ENCODE assay signal across 21 cellular contexts in genomic region chr7:108463613-108464012, GRCh38. TPM values are rescaled to one million over a fixed set of nuclear protein-coding genes. Genes with fewer than 3 reads are reported as not detected.
DNase-seq lines count a peak whose midpoint lies in the region; ATAC-seq and TF ChIP-seq lines count a peak whose summit lies in the region.
"Had no signal": no experiment of that assay in that cellular context is flagged by ENCODE, and none has a peak within 500 bp of the region (broad histone marks: within the 10 kb centered on the region; RNA-seq: fewer than 3 reads in every experiment).

No MANE protein-coding gene starts in this region.

- no peaks in the 10 kb centered on the region for H3K9me3 Mint-ChIP-seq in activated naive CD4-positive, alpha-beta T cell treated with anti-CD3 and anti-CD28 coated beads, Interleukin-2, amount 50 U/mL, for 72 hours
- H3K9me3 Mint-ChIP-seq in naive thymus-derived CD4-positive, alpha-beta T cell = peaks cover 0 to 7% (median 0%) of the 10 kb centered on the region in 11 donors
- H3K9me3 Mint-ChIP-seq: CD14-positive monocyte, GM23338 had no signal

- CTCF ChIA-PET in HEK293 (lab: Yijun Ruan, JAX) = no interaction called here
- CTCF ChIA-PET in naive thymus-derived CD4-positive, alpha-beta T cell (lab: Charles Lee) = no interaction called here

- no peaks in the 10 kb centered on the region for H3K36me3 Mint-ChIP-seq in activated naive CD4-positive, alpha-beta T cell treated with anti-CD3 and anti-CD28 coated beads, Interleukin-2, amount 50 U/mL, for 72 hours
- H3K36me3 Mint-ChIP-seq in naive thymus-derived CD4-positive, alpha-beta T cell = peaks cover 0 to 3% (median 0%) of the 10 kb centered on the region in 5 donors
- H3K36me3 Mint-ChIP-seq: CD14-positive monocyte had no signal

- H3K27ac Mint-ChIP-seq in activated naive CD4-positive, alpha-beta T cell treated with anti-CD3 and anti-CD28 coated beads, Interleukin-2, amount 50 U/mL, for 72 hours = no peak overlapping the region
- peak overlapping the region in 8 of 9 donors; percentile 68 to 97 (median 90) for H3K27ac Mint-ChIP-seq in naive thymus-derived CD4-positive, alpha-beta T cell
- H3K27ac Mint-ChIP-seq: CD14-positive monocyte, GM23338 had no signal

- no peak for TF ChIP-seq CTCF in HEK293 (tag by site-specific recombination; IDR thresholded peaks at IDR 0.05)

- peaks cover 0 to 90% (median 71%) of the 10 kb centered on the region in 7 donors for H3K4me1 Mint-ChIP-seq in naive thymus-derived CD4-positive, alpha-beta T cell
- H3K4me1 Mint-ChIP-seq: CD14-positive monocyte had no signal

- no peaks in the 10 kb centered on the region for H3K4me1 ChIP-seq in HEK293 (ENCODE audit: control insufficient read depth, insufficient read depth, low read length)
- H3K4me1 ChIP-seq in naive thymus-derived CD4-positive, alpha-beta T cell (ENCODE audit: control insufficient read depth in 2 of 2, insufficient read depth in 2 of 2, low read length in 2 of 2) = peaks cover 0 to 27% of the 10 kb centered on the region in 2 donors
- H3K4me1 ChIP-seq: Caco-2 had no signal

- intact Hi-C loops in naive thymus-derived CD4-positive, alpha-beta T cell (cut with micrococcal nuclease) = loop anchor here in 1 of 2 donors (1.0 to 5.0 kb wide), 4 partner anchors 8 to 721 kb away; partner anchors contain the start of genes CBLL1, DNAJB9 and THAP5

- H3K4me3 Mint-ChIP-seq in naive thymus-derived CD4-positive, alpha-beta T cell = peak overlapping the region in 9 of 10 donors; percentile 22 to 81 (median 70)
- H3K4me3 Mint-ChIP-seq: CD14-positive monocyte, GM23338 had no signal

- DNase-seq in activated gamma-delta T cell treated with Interleukin-2 at 50 U/mL for 16 hours (peak; percentile 26), activated gamma-delta T cell (lab: John Stamatoyannopoulos, UW) (no peak), T-helper 2 cell (no peak), NCI-H748 treated with DMSO at 0.1 percent for 48 hours (lab: John Stamatoyannopoulos, UW) (no peak)
- DNase-seq in activated naive CD4-positive, alpha-beta T cell treated with anti-CD3 and anti-CD28 coated beads, Interleukin-2, amount 50 U/mL, for 72 hours (ENCODE audit: low spot score in 2 of 2) = no peak
- DNase-seq in naive thymus-derived CD4-positive, alpha-beta T cell = peak in 7 of 9 donors; percentile 62 to 80 (median 71)
- DNase-seq: ACHN, AML-193, Caco-2, DMS53, KG1, NCI-H1048, NCI-H146, NCI-H2081 treated with DMSO at 0.1 percent for 48 hours, NCI-H510A treated with DMSO at 0.1 percent for 48 hours had no signal

- no peaks in the 10 kb centered on the region for H3K36me3 ChIP-seq in HEK293 (ENCODE audit: control insufficient read depth in 2 of 2, insufficient read depth in 1 of 2, low read length in 2 of 2)
- H3K36me3 ChIP-seq in naive thymus-derived CD4-positive, alpha-beta T cell (ENCODE audit: control insufficient read depth in 2 of 3, insufficient read depth in 3 of 3, low read length in 3 of 3) = no peaks in the 10 kb centered on the region

- H3K27me3 Mint-ChIP-seq in naive thymus-derived CD4-positive, alpha-beta T cell = peaks cover 2 to 21% (median 3%) of the 10 kb centered on the region in 5 donors

- no peak overlapping the region for H3K27ac ChIP-seq in HEK293 (ENCODE audit: extremely low read depth, low read depth, low read length)
- peak overlapping the region; percentile 56 for H3K27ac ChIP-seq in naive thymus-derived CD4-positive, alpha-beta T cell (ENCODE audit: low read depth, low read length)

- POLR2A ChIA-PET in HEK293 (lab: Yijun Ruan, JAX) = no interaction called here
- POLR2A ChIA-PET in naive thymus-derived CD4-positive, alpha-beta T cell (lab: Charles Lee) = interaction anchor here (1.7 kb wide), 1 partner anchor 62 kb away, joined by 8 read pairs; the partner anchor contains the start of gene PNPLA8

- peak; percentile 37 to 46 for ATAC-seq in activated naive CD4-positive, alpha-beta T cell treated with anti-CD3 and anti-CD28 coated beads, Interleukin-2, amount 50 U/mL, for 72 hours
- ATAC-seq in naive thymus-derived CD4-positive, alpha-beta T cell = peak; percentile 90
- ATAC-seq in GM18873 (IDR thresholded peaks at IDR 0.05; ENCODE audit: low FRiP score, unreplicated experiment) = no peak
- ATAC-seq: GM23338, HCT116, Panc1 had no signal

- no peaks in the 10 kb centered on the region for H3K27me3 ChIP-seq in naive thymus-derived CD4-positive, alpha-beta T cell (ENCODE audit: control insufficient read depth in 2 of 2, insufficient read depth in 2 of 2, low read length in 2 of 2)

- no peaks in the 10 kb centered on the region for H3K9me3 ChIP-seq in HEK293 (ENCODE audit: control insufficient read depth, insufficient read depth, low read depth, low read length)
- no peaks in the 10 kb centered on the region for H3K9me3 ChIP-seq in naive thymus-derived CD4-positive, alpha-beta T cell (ENCODE audit: control insufficient read depth in 2 of 3, low read length in 3 of 3)
- H3K9me3 ChIP-seq: Caco-2 had no signal

- H3K4me3 ChIP-seq in HEK293 (ENCODE audit: low read depth, low read length) = no peak overlapping the region
- H3K4me3 ChIP-seq in naive thymus-derived CD4-positive, alpha-beta T cell (ENCODE audit: low read length) = no peak overlapping the region
- H3K4me3 ChIP-seq: GM23338 had no signal

TF ChIP-seq in HEK293, 187 proteins besides CTCF, POLR2A, EP300 and RAD21:
- TF ChIP-seq ZFHX2 (tag by site-specific recombination; conservative IDR thresholded peaks at IDR 0.05) (peak; percentile 29; the same call in 1 of the 2 replicates), MYNN (tag by site-specific recombination; IDR thresholded peaks at IDR 0.05; ENCODE audit: borderline replicate concordance) (no peak), ZNF184 (tag by site-specific recombination; IDR thresholded peaks at IDR 0.05) (no peak), ZNF660 (tag by site-specific recombination; IDR thresholded peaks at IDR 0.05) (no peak), ZNF677 (tag by site-specific recombination; IDR thresholded peaks at IDR 0.05) (no peak), EGR2 (tag by site-specific recombination; IDR thresholded peaks at IDR 0.05; ENCODE audit: low read depth) (0 out of 2 replicates have a peak, but pooled peaks have one; percentile 42)

RNA-seq across cellular contexts. Expression of gene NRCAM, which starts 7.4 kb away (rescaled TPM):
- total RNA-seq in activated naive CD4-positive, alpha-beta T cell treated with anti-CD3 and anti-CD28 coated beads, Interleukin-2, amount 50 U/mL, for 72 hours = under 1 TPM; 0.09 to 0.80 TPM
- total RNA-seq in naive thymus-derived CD4-positive, alpha-beta T cell = 10 to 100 TPM in 1 of 5 experiments, 1 to 10 TPM in 3, not detected in 1; 5.2 to 13.6 (median 8.5) TPM
- 1 to 10 TPM; 2.1 to 2.8 TPM for polyA plus RNA-seq in naive thymus-derived CD4-positive, alpha-beta T cell
- polyA plus RNA-seq: CD14-positive monocyte had no signal

Comparison
In these comparisons a context has a peak if more than half of its experiments do, and no peak if none do; other contexts are left out.
1. DNase-seq: peak in activated gamma-delta T cell treated with Interleukin-2 at 50 U/mL for 16 hours (single experiment) and naive thymus-derived CD4-positive, alpha-beta T cell (7 of 9); none in activated gamma-delta T cell (single experiment), activated naive CD4-positive, alpha-beta T cell treated with anti-CD3 and anti-CD28 coated beads, Interleukin-2, amount 50 U/mL, for 72 hours (0 of 2), T-helper 2 cell (0 of 5) and NCI-H748 treated with DMSO at 0.1 percent for 48 hours (single experiment).
2. H3K27ac Mint-ChIP-seq: peak in naive thymus-derived CD4-positive, alpha-beta T cell (8 of 9); none in activated naive CD4-positive, alpha-beta T cell treated with anti-CD3 and anti-CD28 coated beads, Interleukin-2, amount 50 U/mL, for 72 hours (0 of 2).